In genomic region chr18:77088977-77089795, GRCh38 we compare ENCODE assay signal across 11 cellular contexts. TPM values are rescaled to one million over a fixed set of nuclear protein-coding genes. Genes with fewer than 3 reads are reported as not detected.
DNase-seq lines count a peak whose midpoint lies in the region; ATAC-seq, FAIRE-seq and TF ChIP-seq lines count a peak whose summit lies in the region.
"Had no signal": no experiment of that assay in that cellular context is flagged by ENCODE, and none has a peak within 500 bp of the region (broad histone marks: within the 10 kb centered on the region; RNA-seq: fewer than 3 reads in every experiment).

No MANE protein-coding gene starts in this region.

- no peaks in the 10 kb centered on the region for H3K36me3 ChIP-seq in HepG2 (replicated peaks in 1 of 2; ENCODE audit: control insufficient read depth in 1 of 2, insufficient read depth in 2 of 2, low read length in 2 of 2)

- 84% methylated on average over 14 of the region's 16 CpGs for WGBS in HepG2 (ENCODE audit: low lambda C conversion rate)

- H4K20me1 ChIP-seq in HepG2 (ENCODE audit: insufficient read depth, low read length): peaks cover 11% of the 10 kb centered on the region

- ATAC-seq in activated T-helper 17 cell treated with anti-CD3 and anti-CD28 coated beads, Interleukin-2, amount 50 U/mL, for 72 hours (replicated peaks): no peak
- ATAC-seq in HepG2 (no peak; the same call in 2 of the 3 replicates), HG03565 (IDR thresholded peaks at IDR 0.05; ENCODE audit: unreplicated experiment) (no peak), GM19397 (IDR thresholded peaks at IDR 0.05; ENCODE audit: unreplicated experiment) (no peak), HG02885 (IDR thresholded peaks at IDR 0.05; ENCODE audit: poor library complexity, unreplicated experiment) (no peak)
- ATAC-seq: activated CD8-positive, alpha-beta memory T cell treated with anti-CD3 and anti-CD28 coated beads, Interleukin-2, amount 10 ng/mL, durations not matched to agents 7 days and 5 days had no signal

- peaks cover 33% of the 10 kb centered on the region for H3K4me1 ChIP-seq in HepG2 (ENCODE audit: insufficient read depth, low read length)

- BruUV-seq in HepG2 (replicated peaks; lab: Mats Ljungman, UMichigan): no TSS peak

- TF ChIP-seq RAD21 in HepG2 (CRISPR knock-in tag; IDR thresholded peaks at IDR 0.05): no peak

- no peak overlapping the region for H3K4me3 ChIP-seq in HepG2 (replicated peaks in 1 of 3; ENCODE audit: insufficient read depth in 1 of 3, low read depth in 2 of 3, low read length in 3 of 3)
- H3K4me3 ChIP-seq: BLaER1 had no signal

- TF ChIP-seq EP300 in HepG2 (IDR thresholded peaks at IDR 0.05; ENCODE audit: low read depth in 2 of 2, low read length in 2 of 2) (no peak), HepG2 (CRISPR knock-in tag; IDR thresholded peaks at IDR 0.05; ENCODE audit: borderline replicate concordance) (no peak)

- peaks cover 3% of the 10 kb centered on the region for H3K9me3 Mint-ChIP-seq in activated naive CD8-positive, alpha-beta T cell (ENCODE audit: low read depth)
- H3K9me3 Mint-ChIP-seq in activated naive CD8-positive, alpha-beta T cell treated with anti-CD3 and anti-CD28 coated beads for 36 hours: no peaks in the 10 kb centered on the region
- H3K9me3 Mint-ChIP-seq in activated T-helper 17 cell treated with anti-CD3 and anti-CD28 coated beads, Interleukin-2, amount 50 U/mL, for 72 hours: no peaks in the 10 kb centered on the region

- H3K4me2 ChIP-seq in HepG2 (ENCODE audit: low read depth, low read length): no peak overlapping the region
- H3K4me2 ChIP-seq: BLaER1 had no signal

- TF ChIP-seq CTCF in HepG2 (CRISPR knock-in tag; IDR thresholded peaks at IDR 0.05): no peak

- peaks cover 61% of the 10 kb centered on the region for H3K4me1 Mint-ChIP-seq in activated naive CD8-positive, alpha-beta T cell (ENCODE audit: low read depth)
- peaks cover 40% of the 10 kb centered on the region for H3K4me1 Mint-ChIP-seq in activated naive CD8-positive, alpha-beta T cell treated with anti-CD3 and anti-CD28 coated beads for 36 hours
- H3K4me1 Mint-ChIP-seq in activated T-helper 17 cell treated with anti-CD3 and anti-CD28 coated beads, Interleukin-2, amount 50 U/mL, for 72 hours: peaks cover 40% of the 10 kb centered on the region

- no peak overlapping the region for H3K27ac ChIP-seq in HepG2 (ENCODE audit: extremely low read length, insufficient read depth, low read length)
- H3K27ac ChIP-seq: BLaER1 had no signal

- no peak for DNase-seq in activated naive CD8-positive, alpha-beta T cell treated with anti-CD3 and anti-CD28 coated beads for 36 hours
- DNase-seq in HepG2 (ENCODE audit: low spot score) (no peak), urothelium cell line (ENCODE audit: low spot score) (no peak)
- DNase-seq: activated CD8-positive, alpha-beta memory T cell treated with anti-CD3 and anti-CD28 coated beads, Interleukin-2, amount 10 ng/mL, durations not matched to agents 7 days and 5 days; KBM-7 had no signal

- H2AFZ ChIP-seq in HepG2 (ENCODE audit: low read length): no peak overlapping the region

- H3K4me3 Mint-ChIP-seq in activated naive CD8-positive, alpha-beta T cell: no peak overlapping the region
- no peak overlapping the region for H3K4me3 Mint-ChIP-seq in activated naive CD8-positive, alpha-beta T cell treated with anti-CD3 and anti-CD28 coated beads for 36 hours
- H3K4me3 Mint-ChIP-seq in activated T-helper 17 cell treated with anti-CD3 and anti-CD28 coated beads, Interleukin-2, amount 50 U/mL, for 72 hours: no peak overlapping the region
- H3K4me3 Mint-ChIP-seq: activated CD8-positive, alpha-beta memory T cell treated with anti-CD3 and anti-CD28 coated beads, Interleukin-2, amount 10 ng/mL, durations not matched to agents 7 days and 5 days had no signal

- H3K27me3 ChIP-seq in HepG2 (ENCODE audit: control insufficient read depth in 1 of 2, insufficient read depth in 2 of 2, low read length in 2 of 2): no peaks in the 10 kb centered on the region
- H3K27me3 ChIP-seq: BLaER1 had no signal

- POLR2A ChIA-PET in HepG2 (lab: Yijun Ruan, JAX): no interaction called here

- H3K9me3 ChIP-seq in HepG2 (ENCODE audit: low read length): no peaks in the 10 kb centered on the region

- H3K27me3 Mint-ChIP-seq in activated naive CD8-positive, alpha-beta T cell: no peaks in the 10 kb centered on the region
- no peaks in the 10 kb centered on the region for H3K27me3 Mint-ChIP-seq in activated naive CD8-positive, alpha-beta T cell treated with anti-CD3 and anti-CD28 coated beads for 36 hours
- H3K27me3 Mint-ChIP-seq in activated T-helper 17 cell treated with anti-CD3 and anti-CD28 coated beads, Interleukin-2, amount 50 U/mL, for 72 hours: no peaks in the 10 kb centered on the region
- H3K27me3 Mint-ChIP-seq: activated CD8-positive, alpha-beta memory T cell treated with anti-CD3 and anti-CD28 coated beads, Interleukin-2, amount 10 ng/mL, durations not matched to agents 7 days and 5 days had no signal

- no peak for TF ChIP-seq POLR2A in HepG2 (IDR thresholded peaks at IDR 0.05; ENCODE audit: insufficient read depth in 1 of 2, low read depth in 2 of 2, low read length in 2 of 2)

- H3K36me3 Mint-ChIP-seq in activated naive CD8-positive, alpha-beta T cell: peaks cover 19% of the 10 kb centered on the region
- peaks cover 35% of the 10 kb centered on the region for H3K36me3 Mint-ChIP-seq in activated naive CD8-positive, alpha-beta T cell treated with anti-CD3 and anti-CD28 coated beads for 36 hours
- H3K36me3 Mint-ChIP-seq in activated T-helper 17 cell treated with anti-CD3 and anti-CD28 coated beads, Interleukin-2, amount 50 U/mL, for 72 hours (ENCODE audit: low read depth): peaks cover 55% of the 10 kb centered on the region

- H3K9ac ChIP-seq in HepG2 (ENCODE audit: insufficient read depth, low read depth, low read length): no peak overlapping the region
- H3K9ac ChIP-seq: BLaER1 had no signal

- no peaks in the 10 kb centered on the region for H3K79me2 ChIP-seq in HepG2 (ENCODE audit: insufficient read depth, low read length)

- in situ Hi-C loops in HepG2 (cut with HindIII; ENCODE audit: extremely low pct_ligation_motif_present, low pct_unique_long_range_greater_than_20kb): no loop called here

- intact Hi-C loops in HepG2 (cut with micrococcal nuclease; ENCODE audit: unreplicated experiment): no loop called here

- no peak for FAIRE-seq in HepG2 (lab: Jason Lieb, UNC)
- FAIRE-seq in urothelium cell line (lab: Jason Lieb, UNC): peak; percentile 56

- CTCF ChIA-PET in HepG2 (lab: Yijun Ruan, JAX; ENCODE audit: low intra/inter-chr PET ratio, low total read pairs): no interaction called here

- H3K27ac Mint-ChIP-seq in activated naive CD8-positive, alpha-beta T cell: peak overlapping the region; percentile 41
- no peak overlapping the region for H3K27ac Mint-ChIP-seq in activated naive CD8-positive, alpha-beta T cell treated with anti-CD3 and anti-CD28 coated beads for 36 hours
- peak overlapping the region; percentile 8 for H3K27ac Mint-ChIP-seq in activated T-helper 17 cell treated with anti-CD3 and anti-CD28 coated beads, Interleukin-2, amount 50 U/mL, for 72 hours
- H3K27ac Mint-ChIP-seq: activated CD8-positive, alpha-beta memory T cell treated with anti-CD3 and anti-CD28 coated beads, Interleukin-2, amount 10 ng/mL, durations not matched to agents 7 days and 5 days had no signal

TF ChIP-seq in HepG2, 621 proteins besides CTCF, POLR2A, EP300 and RAD21:
- no peak for TF ChIP-seq ZNF33B (CRISPR knock-in tag; IDR thresholded peaks at IDR 0.05)
- TF ChIP-seq FOSL2 (CRISPR knock-in tag; IDR thresholded peaks at IDR 0.05): peak; percentile 64
- TF ChIP-seq PAX8 (CRISPR knock-in tag; IDR thresholded peaks at IDR 0.05; ENCODE audit: borderline replicate concordance): no peak

RNA-seq across cellular contexts. Expression of gene MBP, which starts 43.4 kb away (rescaled TPM):
- 10 to 100 TPM; 41.2 to 45.9 TPM for total RNA-seq in activated naive CD8-positive, alpha-beta T cell treated with anti-CD3 and anti-CD28 coated beads for 36 hours
- 10 to 100 TPM; 55.7 to 66.5 TPM for total RNA-seq in activated T-helper 17 cell treated with anti-CD3 and anti-CD28 coated beads, Interleukin-2, amount 50 U/mL, for 72 hours
- total RNA-seq in HepG2 (2016; rRNA removed; fragmentation: Illumina TruSeq; extraction: Trizol): 5.0 TPM in 2 replicates
- 1.4 and 1.7 TPM in 2 replicates for total RNA-seq in HepG2 (2016; cell fraction: cytosol; rRNA removed; fragmentation: Illumina TruSeq; extraction: Trizol; ENCODE audit: low read depth)
- 4.7 TPM in 2 replicates for total RNA-seq in HepG2 (2016; cell fraction: insoluble cytoplasmic fraction; rRNA removed; fragmentation: Illumina TruSeq; extraction: Trizol)
- total RNA-seq in HepG2 (2016; cell fraction: membrane; rRNA removed; fragmentation: Illumina TruSeq; extraction: Trizol): 1.8 and 2.3 TPM in 2 replicates
- 5.1 and 6.2 TPM in 2 replicates for total RNA-seq in HepG2 (2016; cell fraction: nucleus; rRNA removed; fragmentation: Illumina TruSeq; extraction: Trizol)
- polyA plus RNA-seq in HepG2 (2011; rRNA removed): 8.5 and 10.9 TPM in 2 replicates
- polyA plus RNA-seq in HepG2 (2011; cell fraction: cytosol; rRNA removed): 5.1 and 8.0 TPM in 2 replicates
- 14.4 and 16.4 TPM in 2 replicates for polyA plus RNA-seq in HepG2 (2011; cell fraction: nucleus; rRNA removed)
- polyA plus RNA-seq in HepG2 (2012): 10.8 and 11.5 TPM in 2 replicates
- 0.49 and 0.51 TPM in 2 replicates for polyA plus RNA-seq in HepG2 (2016; cell fraction: cytosol; fragmentation: Illumina TruSeq; extraction: Trizol; ENCODE audit: low read depth)
- 4.2 and 4.7 TPM in 2 replicates for polyA plus RNA-seq in HepG2 (2016; cell fraction: insoluble cytoplasmic fraction; fragmentation: Illumina TruSeq; extraction: Trizol; ENCODE audit: low read depth)
- 1.0 and 1.1 TPM in 2 replicates for polyA plus RNA-seq in HepG2 (2016; cell fraction: membrane; fragmentation: Illumina TruSeq; extraction: Trizol; ENCODE audit: low read depth)
- 4.4 and 5.6 TPM in 2 replicates for polyA plus RNA-seq in HepG2 (2016; cell fraction: nucleus; fragmentation: Illumina TruSeq; extraction: Trizol; ENCODE audit: insufficient read depth, low read depth)
- 10.6 and 20.4 TPM in 2 replicates for polyA minus RNA-seq in HepG2 (2011; rRNA and poly(A)+ RNA removed; ENCODE audit: low replicate concordance)
- polyA minus RNA-seq in HepG2 (2011; cell fraction: cytosol; rRNA and poly(A)+ RNA removed): 7.3 and 8.8 TPM in 2 replicates
- polyA minus RNA-seq in HepG2 (2011; cell fraction: nucleus; rRNA and poly(A)+ RNA removed): 19.0 and 19.6 TPM in 2 replicates
